Comparison of ENCODE assay signal across 8 cellular contexts in the genomic region with DNA sequence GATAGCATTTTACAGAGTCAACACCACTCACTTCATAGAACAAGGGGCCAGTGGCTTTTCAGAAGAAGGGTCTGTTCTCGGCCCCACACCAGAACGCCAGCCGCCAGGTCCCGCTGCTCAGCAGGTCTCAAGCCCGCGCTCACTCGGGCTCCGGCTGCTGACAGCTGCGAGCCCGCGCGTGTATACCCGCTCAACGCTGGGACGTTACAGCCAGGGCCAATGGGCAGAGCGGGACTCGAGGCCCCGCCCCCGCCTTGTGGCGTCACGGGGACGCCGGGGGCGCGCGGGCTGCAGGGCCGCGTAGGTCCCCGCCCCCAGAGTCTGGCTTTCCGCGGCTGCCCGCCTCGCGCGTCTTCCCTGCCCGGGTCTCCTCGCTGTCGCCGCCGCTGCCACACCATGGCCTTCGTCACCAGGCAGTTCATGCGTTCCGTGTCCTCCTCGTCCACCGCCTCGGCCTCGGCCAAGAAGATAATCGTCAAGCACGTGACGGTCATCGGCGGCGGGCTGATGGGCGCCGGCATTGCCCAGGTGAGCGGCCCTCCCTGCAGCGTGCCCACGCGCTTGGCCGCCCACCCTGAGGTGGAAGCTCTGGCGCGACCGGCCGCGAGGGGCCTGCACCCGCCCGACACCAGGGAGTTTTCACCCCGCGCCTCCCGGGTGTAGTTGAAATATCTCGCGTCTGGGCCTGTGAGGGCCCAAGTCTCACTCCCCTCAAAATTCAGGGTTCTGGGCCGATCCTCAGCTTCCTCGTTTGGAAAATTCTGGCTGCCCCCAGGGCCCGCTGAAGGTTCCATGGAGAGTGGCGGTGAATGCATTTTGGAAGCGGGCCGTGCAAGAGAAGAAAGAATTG. TPM values are rescaled to one million over a fixed set of nuclear protein-coding genes. Genes with fewer than 3 reads are reported as not detected.
DNase-seq lines count a peak whose midpoint lies in the region; ATAC-seq and TF ChIP-seq lines count a peak whose summit lies in the region.

A gene (plus strand): TSS at position 353 of the 850 bp plus-strand sequence. CDS start 44 bp downstream, at position 397.

- H3K4me1 ChIP-seq in heart right ventricle (peaks cover 0 to 57% (median 51%) of the 10 kb centered on the region in 9 donors), upper lobe of left lung (peaks cover 22 to 57% (median 41%) of the 10 kb centered on the region in 4 donors)

- 0% methylated on average over 74 to 78 of the region's 78 CpGs for WGBS in heart right ventricle, 2 donors
- WGBS in upper lobe of left lung, 2 donors, result 0% methylated on average over 13 to 43 of the region's 78 CpGs

- peak in 1 of 4 donors; percentile 40 for TF ChIP-seq EP300 in upper lobe of left lung (IDR thresholded peaks at IDR 0.05)

- peak; percentile 95 for ATAC-seq in HG02852 (IDR thresholded peaks at IDR 0.05; ENCODE audit: unreplicated experiment)
- peak; percentile 98 to 100 (median 99) for ATAC-seq in heart right ventricle
- ATAC-seq in upper lobe of left lung (ENCODE audit: low FRiP score in 2 of 2), result peak; percentile 99 to 100

- intact Hi-C loops in T-helper 1 cell treated with Interleukin-12 subunit alpha and Interleukin-12 subunit beta and Interleukin-4 antibody, amounts not matched to agents 30 ng/mL and 1 ng/mL, for 36 hours (cut with micrococcal nuclease), result loop anchor here (1.0 to 5.0 kb wide), 14 partner anchors 29 to 1826 kb away; a partner anchor contains a TSS
- intact Hi-C loops in heart right ventricle (cut with DNase I), result loop anchor here in 6 of 10 donors (1.0 to 10.0 kb wide), 6 partner anchors 55 to 268 kb away; a partner anchor contains a TSS
- intact Hi-C loops in posterior vena cava (cut with DNase I), result loop anchor here in 1 of 2 donors (10.0 kb wide), 1 partner anchor 55 kb away; a partner anchor contains a TSS

- TF ChIP-seq POLR2A in upper lobe of left lung (IDR thresholded peaks at IDR 0.05), result peak in 3 of 4 donors; percentile 85 to 96 (median 89)

- H3K27ac ChIP-seq in heart right ventricle, result peak within 1 kb of the TSS; percentile 53 to 96 (median 92)
- peak within 1 kb of the TSS; percentile 82 to 91 (median 88) for H3K27ac ChIP-seq in upper lobe of left lung

- H3K9me3 ChIP-seq in heart right ventricle (no peaks in the 10 kb centered on the region), upper lobe of left lung (no peaks in the 10 kb centered on the region)

- DNase-seq in GM13977 (ENCODE audit: low spot score), result peak; percentile 96
- peak; percentile 89 for DNase-seq in NCI-H146 (lab: John Stamatoyannopoulos, UW)
- peak; percentile 81 for DNase-seq in amniotic epithelial cell (ENCODE audit: low read depth)
- DNase-seq in heart right ventricle, result peak; percentile 94 to 95
- DNase-seq in posterior vena cava (ENCODE audit: low spot score), result peak; percentile 97
- peak; percentile 97 to 99 for DNase-seq in upper lobe of left lung

- in situ Hi-C loops in GM13977 (cut with MboI; ENCODE audit: low pct_unique_long_range_greater_than_20kb, low sequenced_read_pairs, unreplicated experiment), result no loop called here

- peak within 1 kb of the TSS; percentile 51 to 93 (median 88) for H3K4me3 ChIP-seq in heart right ventricle
- peak within 1 kb of the TSS; percentile 72 to 83 (median 73) for H3K4me3 ChIP-seq in upper lobe of left lung

- H3K36me3 ChIP-seq in heart right ventricle, result no peaks in the 10 kb centered on the region
- H3K36me3 ChIP-seq in upper lobe of left lung, result no peaks in the 10 kb centered on the region

- H3K27me3 ChIP-seq in heart right ventricle (no peaks in the 10 kb centered on the region), upper lobe of left lung (no peaks in the 10 kb centered on the region)

- TF ChIP-seq CTCF in GM13977 (IDR thresholded peaks at IDR 0.05; ENCODE audit: extremely low read depth, insufficient read depth, missing control alignments) (no peak), heart right ventricle (IDR thresholded peaks at IDR 0.05) (no peak), upper lobe of left lung (IDR thresholded peaks at IDR 0.05) (peak in 1 of 6 experiments; percentile 13)

RNA-seq across cellular contexts. Expression of the gene that starts here (rescaled TPM):
- 33.5 and 34.0 TPM in 2 replicates for total RNA-seq in T-helper 1 cell treated with Interleukin-12 subunit alpha and Interleukin-12 subunit beta and Interleukin-4 antibody, amounts not matched to agents 30 ng/mL and 1 ng/mL, for 36 hours
- total RNA-seq in heart right ventricle (100 to 1,000 TPM; 163 to 295 (median 238) TPM), posterior vena cava (10 to 100 TPM; 52.6 to 91.5 TPM), upper lobe of left lung (10 to 100 TPM; 27.2 to 57.1 (median 36.1) TPM)
- polyA plus RNA-seq in heart right ventricle, result 100 to 1,000 TPM in 1 of 2 donors, 10 to 100 TPM in 1; 58.2 to 134 TPM

Comparison
In these comparisons a context has a peak if more than half of its experiments do, and no peak if none do; other contexts are left out.
1. Peak in every context shown above with its lines: DNase-seq, ATAC-seq, H3K4me3 ChIP-seq and H3K27ac ChIP-seq.